Comparison of ENCODE assay signal across 1 cellular context in the genomic region with DNA sequence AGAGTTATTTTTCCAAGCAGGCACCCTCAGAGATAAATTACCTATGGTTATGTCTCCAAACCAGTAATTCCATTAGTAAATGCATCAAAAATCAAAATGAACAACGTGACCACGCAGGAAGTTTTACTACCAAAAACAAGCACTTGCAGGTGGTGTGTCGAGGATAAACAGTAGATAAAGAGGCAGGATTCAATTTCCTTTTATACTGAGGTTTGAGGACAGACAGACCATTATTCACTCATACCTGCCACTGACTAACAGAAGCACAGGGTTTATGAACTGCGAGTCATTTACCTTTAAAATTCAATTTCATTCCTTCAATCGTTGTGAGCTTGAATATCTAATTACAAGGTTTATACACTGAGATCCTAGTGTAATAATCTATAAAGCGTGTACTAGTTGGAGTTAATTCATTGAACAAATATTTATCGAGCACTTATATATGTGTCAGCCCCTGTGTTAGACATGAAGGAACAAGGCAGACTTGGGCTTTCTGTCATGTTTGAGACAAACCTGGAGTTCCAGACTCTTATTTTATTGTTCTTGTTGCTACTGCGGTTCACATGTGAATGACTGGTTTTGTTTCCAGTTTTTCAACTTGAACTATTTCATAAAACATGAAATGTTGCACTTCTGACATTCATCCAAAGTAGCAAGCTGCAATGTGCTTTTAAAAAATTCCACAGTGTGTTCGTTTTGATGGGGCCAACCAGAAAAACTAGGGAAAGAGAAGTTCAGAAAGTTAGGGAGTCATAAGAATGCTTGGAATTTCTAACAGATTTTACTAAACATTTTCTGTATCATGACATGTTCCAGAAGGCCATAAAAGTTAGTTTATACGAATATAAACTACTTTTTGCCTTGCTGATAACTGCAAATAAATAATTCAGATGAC.
TF ChIP-seq lines count a peak whose summit lies in the region.

No MANE protein-coding gene starts in this region.

TF ChIP-seq in GM23338, 12 proteins besides CTCF, POLR2A, EP300 and RAD21 (continued from another document):
- no peak for TF ChIP-seq ETS1 (IDR thresholded peaks at IDR 0.05)
